ENCODE assay signal across 8 cellular contexts in genomic region chr20:38434770-38435554, GRCh38.
A peak's percentile ranks its signal among the peaks of the same experiment; 100 is the strongest.
DNase-seq lines count a peak whose midpoint lies in the region; ATAC-seq and TF ChIP-seq lines count a peak whose summit lies in the region.

Gene SNHG17, minus strand, starts transcription at chr20:38435328.

- peak; percentile 68 for ATAC-seq in HG03045 (IDR thresholded peaks at IDR 0.05; ENCODE audit: unreplicated experiment)

- H3K4me3 ChIP-seq in iPS-20b (ENCODE audit: low read length) (peak within 1 kb of the TSS; percentile 98), skin epidermis (peak within 1 kb of the TSS; percentile 64 to 97 (median 75))

- in situ Hi-C loops in GM13976 (cut with MboI; ENCODE audit: low sequenced_read_pairs, unreplicated experiment): no loop called here
- in situ Hi-C loops in T47D (cut with HindIII; ENCODE audit: low pct_unique_long_range_greater_than_20kb, low sequenced_read_pairs): no loop called here

- peaks cover 9% of the 10 kb centered on the region for H3K4me1 ChIP-seq in iPS-20b (ENCODE audit: insufficient read depth, low read length)

- peak; percentile 93 for DNase-seq in GM13976 (ENCODE audit: low spot score)
- peak; percentile 94 for DNase-seq in NCI-H2196 (lab: John Stamatoyannopoulos, UW; ENCODE audit: unreplicated experiment)
- peak; percentile 63 to 97 for DNase-seq in T47D (ENCODE audit: low read depth in 1 of 2, low spot score in 1 of 2)
- DNase-seq in epidermal melanocyte (ENCODE audit: insufficient read length, low spot score): no peak

- peak within 1 kb of the TSS; percentile 99 for H3K9ac ChIP-seq in iPS-20b (ENCODE audit: low read depth, low read length)

- H3K9me3 ChIP-seq in iPS-20b (ENCODE audit: insufficient read depth, low read depth, low read length): no peaks in the 10 kb centered on the region

- TF ChIP-seq CTCF in GM13976 (IDR thresholded peaks at IDR 0.05; ENCODE audit: borderline replicate concordance, control extremely low read depth, extremely low read depth, insufficient read depth, missing control alignments) (peak; percentile 100), VCaP (conservative IDR thresholded peaks at IDR 0.05) (peak; percentile 100)

- H3K27ac ChIP-seq in VCaP: peak within 1 kb of the TSS; percentile 91
- peak within 1 kb of the TSS; percentile 79 for H3K27ac ChIP-seq in iPS-20b (ENCODE audit: low read length)
- H3K27ac ChIP-seq in skin epidermis: peak within 1 kb of the TSS; percentile 67 to 94 (median 87)

- H3K27me3 ChIP-seq in iPS-20b (ENCODE audit: insufficient read depth, low read length): no peaks in the 10 kb centered on the region

- H3K36me3 ChIP-seq in iPS-20b (ENCODE audit: insufficient read depth, low read depth, low read length): peaks cover 45% of the 10 kb centered on the region
